ENCODE assay signal across 2 cellular contexts in the genomic region with DNA sequence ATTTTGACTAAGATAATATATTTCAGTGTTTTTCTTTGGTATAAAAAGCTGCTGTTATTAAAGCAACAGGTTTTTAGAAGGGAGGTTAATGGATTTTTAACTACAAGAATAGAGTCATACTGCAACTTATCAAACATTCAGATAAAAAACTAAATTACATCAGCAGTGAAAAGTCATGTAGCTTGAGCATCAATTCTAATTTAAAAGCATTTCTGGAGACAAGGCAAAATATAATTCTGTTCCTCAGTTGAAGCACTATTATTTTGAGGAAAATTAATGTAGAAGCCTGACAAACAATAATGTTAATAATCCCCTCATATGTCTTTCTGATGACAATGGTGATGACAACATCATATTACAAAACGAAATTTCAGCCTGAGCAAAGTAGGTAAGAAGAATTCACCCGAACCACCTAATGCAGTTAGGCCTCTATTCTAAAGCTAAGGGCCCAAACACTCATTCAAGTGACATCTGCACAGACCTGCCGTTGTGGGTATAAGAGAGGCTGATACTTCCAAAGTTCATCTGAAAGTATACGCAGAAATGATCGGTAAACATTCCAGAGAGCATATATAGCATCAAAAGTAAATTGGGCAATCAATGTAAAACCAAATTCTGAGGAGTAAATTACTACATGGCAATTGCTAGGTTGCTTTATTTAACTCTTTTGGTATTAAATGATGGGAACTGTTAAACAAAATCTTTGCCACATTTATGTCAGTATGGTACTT.
TF ChIP-seq lines count a peak whose summit lies in the region.

No MANE protein-coding gene starts in this region.

TF ChIP-seq in SK-N-SH treated with all-trans-retinoic acid at 6 μM for 48 hours, 23 proteins besides CTCF, POLR2A, EP300 and RAD21 (continued from another document):
- TF ChIP-seq TSHZ2 (CRISPR knock-in tag; IDR thresholded peaks at IDR 0.05) (0 out of 2 replicates have a peak, but pooled peaks have one; percentile 39), ISL1 (CRISPR knock-in tag; IDR thresholded peaks at IDR 0.05) (peak; percentile 93), SNAI2 (CRISPR knock-in tag; IDR thresholded peaks at IDR 0.05) (no peak), ZFP3 (CRISPR knock-in tag; IDR thresholded peaks at IDR 0.05) (0 out of 2 replicates have a peak, but pooled peaks have one; percentile 59), ZNF8 (CRISPR knock-in tag; IDR thresholded peaks at IDR 0.05) (no peak), OSR1 (CRISPR knock-in tag; IDR thresholded peaks at IDR 0.05) (no peak), POU6F1 (CRISPR knock-in tag; IDR thresholded peaks at IDR 0.05; ENCODE audit: borderline replicate concordance, low read depth) (no peak; the same call in 1 of the 2 replicates), GLIS3 (CRISPR knock-in tag; IDR thresholded peaks at IDR 0.05) (no peak), RARB (CRISPR knock-in tag; IDR thresholded peaks at IDR 0.05) (no peak), PPARA (CRISPR knock-in tag; IDR thresholded peaks at IDR 0.05; ENCODE audit: borderline replicate concordance) (no peak), TOX (CRISPR knock-in tag; IDR thresholded peaks at IDR 0.05; ENCODE audit: borderline replicate concordance) (no peak), ESRRG (CRISPR knock-in tag; IDR thresholded peaks at IDR 0.05) (no peak), TCF4 (CRISPR knock-in tag; IDR thresholded peaks at IDR 0.05; ENCODE audit: borderline replicate concordance) (no peak), ARNTL (CRISPR knock-in tag; IDR thresholded peaks at IDR 0.05; ENCODE audit: borderline replicate concordance, low read depth) (no peak), ZNF70 (CRISPR knock-in tag; IDR thresholded peaks at IDR 0.05) (peak; percentile 69; the same call in 1 of the 2 replicates)
- TF ChIP-seq, protein P1, sequence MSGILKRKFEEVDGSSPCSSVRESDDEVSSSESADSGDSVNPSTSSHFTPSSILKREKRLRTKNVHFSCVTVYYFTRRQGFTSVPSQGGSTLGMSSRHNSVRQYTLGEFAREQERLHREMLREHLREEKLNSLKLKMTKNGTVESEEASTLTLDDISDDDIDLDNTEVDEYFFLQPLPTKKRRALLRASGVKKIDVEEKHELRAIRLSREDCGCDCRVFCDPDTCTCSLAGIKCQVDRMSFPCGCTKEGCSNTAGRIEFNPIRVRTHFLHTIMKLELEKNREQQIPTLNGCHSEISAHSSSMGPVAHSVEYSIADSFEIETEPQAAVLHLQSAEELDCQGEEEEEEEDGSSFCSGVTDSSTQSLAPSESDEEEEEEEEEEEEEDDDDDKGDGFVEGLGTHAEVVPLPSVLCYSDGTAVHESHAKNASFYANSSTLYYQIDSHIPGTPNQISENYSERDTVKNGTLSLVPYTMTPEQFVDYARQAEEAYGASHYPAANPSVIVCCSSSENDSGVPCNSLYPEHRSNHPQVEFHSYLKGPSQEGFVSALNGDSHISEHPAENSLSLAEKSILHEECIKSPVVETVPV (CRISPR knock-in tag; IDR thresholded peaks at IDR 0.05) = no peak
- TF ChIP-seq, protein P2, sequence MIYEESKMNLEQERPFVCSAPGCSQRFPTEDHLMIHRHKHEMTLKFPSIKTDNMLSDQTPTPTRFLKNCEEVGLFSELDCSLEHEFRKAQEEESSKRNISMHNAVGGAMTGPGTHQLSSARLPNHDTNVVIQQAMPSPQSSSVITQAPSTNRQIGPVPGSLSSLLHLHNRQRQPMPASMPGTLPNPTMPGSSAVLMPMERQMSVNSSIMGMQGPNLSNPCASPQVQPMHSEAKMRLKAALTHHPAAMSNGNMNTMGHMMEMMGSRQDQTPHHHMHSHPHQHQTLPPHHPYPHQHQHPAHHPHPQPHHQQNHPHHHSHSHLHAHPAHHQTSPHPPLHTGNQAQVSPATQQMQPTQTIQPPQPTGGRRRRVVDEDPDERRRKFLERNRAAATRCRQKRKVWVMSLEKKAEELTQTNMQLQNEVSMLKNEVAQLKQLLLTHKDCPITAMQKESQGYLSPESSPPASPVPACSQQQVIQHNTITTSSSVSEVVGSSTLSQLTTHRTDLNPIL (CRISPR knock-in tag; IDR thresholded peaks at IDR 0.05; ENCODE audit: low read depth) = peak; percentile 62; the same call in 1 of the 2 replicates

TF ChIP-seq in SK-N-SH, 30 proteins besides CTCF, POLR2A, EP300 and RAD21 (continued from another document):
- TF ChIP-seq, protein P3, sequence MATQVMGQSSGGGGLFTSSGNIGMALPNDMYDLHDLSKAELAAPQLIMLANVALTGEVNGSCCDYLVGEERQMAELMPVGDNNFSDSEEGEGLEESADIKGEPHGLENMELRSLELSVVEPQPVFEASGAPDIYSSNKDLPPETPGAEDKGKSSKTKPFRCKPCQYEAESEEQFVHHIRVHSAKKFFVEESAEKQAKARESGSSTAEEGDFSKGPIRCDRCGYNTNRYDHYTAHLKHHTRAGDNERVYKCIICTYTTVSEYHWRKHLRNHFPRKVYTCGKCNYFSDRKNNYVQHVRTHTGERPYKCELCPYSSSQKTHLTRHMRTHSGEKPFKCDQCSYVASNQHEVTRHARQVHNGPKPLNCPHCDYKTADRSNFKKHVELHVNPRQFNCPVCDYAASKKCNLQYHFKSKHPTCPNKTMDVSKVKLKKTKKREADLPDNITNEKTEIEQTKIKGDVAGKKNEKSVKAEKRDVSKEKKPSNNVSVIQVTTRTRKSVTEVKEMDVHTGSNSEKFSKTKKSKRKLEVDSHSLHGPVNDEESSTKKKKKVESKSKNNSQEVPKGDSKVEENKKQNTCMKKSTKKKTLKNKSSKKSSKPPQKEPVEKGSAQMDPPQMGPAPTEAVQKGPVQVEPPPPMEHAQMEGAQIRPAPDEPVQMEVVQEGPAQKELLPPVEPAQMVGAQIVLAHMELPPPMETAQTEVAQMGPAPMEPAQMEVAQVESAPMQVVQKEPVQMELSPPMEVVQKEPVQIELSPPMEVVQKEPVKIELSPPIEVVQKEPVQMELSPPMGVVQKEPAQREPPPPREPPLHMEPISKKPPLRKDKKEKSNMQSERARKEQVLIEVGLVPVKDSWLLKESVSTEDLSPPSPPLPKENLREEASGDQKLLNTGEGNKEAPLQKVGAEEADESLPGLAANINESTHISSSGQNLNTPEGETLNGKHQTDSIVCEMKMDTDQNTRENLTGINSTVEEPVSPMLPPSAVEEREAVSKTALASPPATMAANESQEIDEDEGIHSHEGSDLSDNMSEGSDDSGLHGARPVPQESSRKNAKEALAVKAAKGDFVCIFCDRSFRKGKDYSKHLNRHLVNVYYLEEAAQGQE (IDR thresholded peaks at IDR 0.05; ENCODE audit: low read depth, low read length) = no peak
